ENCODE assay signal across 1 cellular context in genomic region chr11:33261350-33261749, GRCh38.
TF ChIP-seq lines count a peak whose summit lies in the region.

No MANE protein-coding gene starts in this region.

TF ChIP-seq in K562, 482 proteins besides CTCF, POLR2A, EP300 and RAD21:
- TF ChIP-seq ZNF146 (CRISPR knock-in tag; IDR thresholded peaks at IDR 0.05; ENCODE audit: unreplicated experiment) (peak; percentile 98), RBM25 (IDR thresholded peaks at IDR 0.05; ENCODE audit: low read depth, low read length, severe bottlenecking) (peak; percentile 72), ATF7 (IDR thresholded peaks at IDR 0.05) (0 out of 2 replicates have a peak, but pooled peaks have one; percentile 27), SMARCA5 (IDR thresholded peaks at IDR 0.05) (peak; percentile 35; the same call in 1 of the 2 replicates), BCOR (IDR thresholded peaks at IDR 0.05) (peak; percentile 76), KDM1A (IDR thresholded peaks at IDR 0.05) (peak in 1 of 2 experiments; percentile 62; a peak in 2 of 4 replicates), HDAC1 (IDR thresholded peaks at IDR 0.05) (0 out of 4 replicates have a peak, but pooled peaks of 1 of the 2 experiments have one; percentile 27)
